2 cellular contexts compared by ENCODE assay signal in the genomic region with DNA sequence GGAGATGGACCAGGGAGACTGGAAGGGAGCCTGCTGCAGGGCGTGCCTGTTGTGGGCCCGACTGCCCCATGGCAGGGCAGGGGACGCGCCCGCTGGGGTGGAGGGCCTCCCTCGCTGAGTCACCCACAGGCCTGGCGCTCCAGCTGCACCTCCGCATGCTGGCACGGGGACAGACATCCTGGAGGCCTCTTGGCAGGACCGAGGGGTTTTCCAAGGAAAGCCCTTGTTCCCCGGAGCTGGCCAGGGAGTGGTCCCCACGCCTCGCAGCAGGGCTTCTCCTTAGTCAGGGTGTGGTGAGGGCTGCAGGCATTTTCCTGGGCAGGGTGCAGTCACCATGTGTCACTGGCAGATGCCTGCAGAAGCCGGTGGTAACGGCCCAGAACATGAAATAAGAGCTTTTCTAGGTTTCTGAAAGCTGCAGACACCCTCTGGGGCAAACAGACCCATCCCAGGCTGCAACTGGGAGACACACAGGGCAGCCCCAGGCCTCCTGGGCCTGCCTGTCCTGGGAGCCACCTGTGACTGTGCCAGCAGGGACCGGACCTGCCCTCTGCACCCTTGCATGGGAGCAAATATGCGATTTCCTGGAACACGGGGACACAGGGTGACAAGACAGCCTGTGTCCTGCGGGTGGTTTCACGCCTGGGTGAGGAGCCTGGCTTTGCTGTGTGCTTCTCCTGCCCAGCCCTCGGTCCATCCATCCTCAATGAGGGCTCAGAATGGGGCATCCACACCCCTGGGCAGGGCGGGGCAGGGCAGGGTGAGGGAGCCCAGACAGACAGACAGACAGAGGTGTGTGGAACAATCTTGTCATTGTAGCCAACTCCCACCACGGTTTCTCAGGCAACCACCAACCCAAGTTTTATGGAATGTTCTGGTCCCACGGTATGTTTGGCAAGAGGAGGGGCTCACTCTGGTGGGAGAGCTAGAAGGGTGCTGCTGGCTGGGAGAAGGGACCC.
TF ChIP-seq lines count a peak whose summit lies in the region.

No MANE protein-coding gene starts in this region.

TF ChIP-seq in A549, 52 proteins besides CTCF, POLR2A, EP300 and RAD21 (continued from another document):
- TF ChIP-seq, protein P1, sequence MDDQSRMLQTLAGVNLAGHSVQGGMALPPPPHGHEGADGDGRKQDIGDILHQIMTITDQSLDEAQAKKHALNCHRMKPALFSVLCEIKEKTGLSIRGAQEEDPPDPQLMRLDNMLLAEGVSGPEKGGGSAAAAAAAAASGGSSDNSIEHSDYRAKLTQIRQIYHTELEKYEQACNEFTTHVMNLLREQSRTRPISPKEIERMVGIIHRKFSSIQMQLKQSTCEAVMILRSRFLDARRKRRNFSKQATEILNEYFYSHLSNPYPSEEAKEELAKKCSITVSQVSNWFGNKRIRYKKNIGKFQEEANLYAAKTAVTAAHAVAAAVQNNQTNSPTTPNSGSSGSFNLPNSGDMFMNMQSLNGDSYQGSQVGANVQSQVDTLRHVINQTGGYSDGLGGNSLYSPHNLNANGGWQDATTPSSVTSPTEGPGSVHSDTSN (IDR thresholded peaks at IDR 0.05) = peak; percentile 63; the same call in 1 of the 2 replicates
- TF ChIP-seq FOXS1 (CRISPR knock-in tag; IDR thresholded peaks at IDR 0.05) = no peak
- TF ChIP-seq NFE2L2 (conservative IDR thresholded peaks at IDR 0.05; ENCODE audit: low read length) = 0 out of 2 replicates have a peak, but pooled peaks have one; percentile 8
- TF ChIP-seq EHMT2 (IDR thresholded peaks at IDR 0.05; ENCODE audit: low read depth) = no peak
- TF ChIP-seq POLR2AphosphoS2 (conservative IDR thresholded peaks at IDR 0.05; ENCODE audit: low read length) = no peak
- no peak for TF ChIP-seq HDAC2 (IDR thresholded peaks at IDR 0.05)
- TF ChIP-seq JUN (IDR thresholded peaks at IDR 0.05) = no peak
- no peak for TF ChIP-seq ESRRA (IDR thresholded peaks at IDR 0.05; ENCODE audit: borderline replicate concordance, low read length)
- TF ChIP-seq KDM5A (IDR thresholded peaks at IDR 0.05) = no peak
- TF ChIP-seq, protein P2, sequence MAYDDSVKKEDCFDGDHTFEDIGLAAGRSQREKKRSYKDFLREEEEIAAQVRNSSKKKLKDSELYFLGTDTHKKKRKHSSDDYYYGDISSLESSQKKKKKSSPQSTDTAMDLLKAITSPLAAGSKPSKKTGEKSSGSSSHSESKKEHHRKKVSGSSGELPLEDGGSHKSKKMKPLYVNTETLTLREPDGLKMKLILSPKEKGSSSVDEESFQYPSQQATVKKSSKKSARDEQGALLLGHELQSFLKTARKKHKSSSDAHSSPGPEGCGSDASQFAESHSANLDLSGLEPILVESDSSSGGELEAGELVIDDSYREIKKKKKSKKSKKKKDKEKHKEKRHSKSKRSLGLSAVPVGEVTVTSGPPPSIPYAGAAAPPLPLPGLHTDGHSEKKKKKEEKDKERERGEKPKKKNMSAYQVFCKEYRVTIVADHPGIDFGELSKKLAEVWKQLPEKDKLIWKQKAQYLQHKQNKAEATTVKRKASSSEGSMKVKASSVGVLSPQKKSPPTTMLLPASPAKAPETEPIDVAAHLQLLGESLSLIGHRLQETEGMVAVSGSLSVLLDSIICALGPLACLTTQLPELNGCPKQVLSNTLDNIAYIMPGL (CRISPR knock-in tag; IDR thresholded peaks at IDR 0.05; ENCODE audit: borderline replicate concordance) = no peak
- TF ChIP-seq, protein P3, sequence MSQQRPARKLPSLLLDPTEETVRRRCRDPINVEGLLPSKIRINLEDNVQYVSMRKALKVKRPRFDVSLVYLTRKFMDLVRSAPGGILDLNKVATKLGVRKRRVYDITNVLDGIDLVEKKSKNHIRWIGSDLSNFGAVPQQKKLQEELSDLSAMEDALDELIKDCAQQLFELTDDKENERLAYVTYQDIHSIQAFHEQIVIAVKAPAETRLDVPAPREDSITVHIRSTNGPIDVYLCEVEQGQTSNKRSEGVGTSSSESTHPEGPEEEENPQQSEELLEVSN (IDR thresholded peaks at IDR 0.05; ENCODE audit: borderline replicate concordance, low read depth) = peak; percentile 56; the same call in 1 of the 2 replicates
- TF ChIP-seq RCOR1 (IDR thresholded peaks at IDR 0.05; ENCODE audit: low read depth, low read length) = no peak
- TF ChIP-seq ZSCAN20 (CRISPR knock-in tag; IDR thresholded peaks at IDR 0.05) = no peak
- no peak for TF ChIP-seq HOXB13 (CRISPR knock-in tag; IDR thresholded peaks at IDR 0.05; ENCODE audit: low read depth)
- TF ChIP-seq, protein P4, sequence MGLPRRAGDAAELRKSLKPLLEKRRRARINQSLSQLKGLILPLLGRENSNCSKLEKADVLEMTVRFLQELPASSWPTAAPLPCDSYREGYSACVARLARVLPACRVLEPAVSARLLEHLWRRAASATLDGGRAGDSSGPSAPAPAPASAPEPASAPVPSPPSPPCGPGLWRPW (IDR thresholded peaks at IDR 0.05) = no peak
- TF ChIP-seq GATA3 (IDR thresholded peaks at IDR 0.05; ENCODE audit: borderline replicate concordance) = peak; percentile 61; the same call in 1 of the 2 replicates
- TF ChIP-seq, protein P5, sequence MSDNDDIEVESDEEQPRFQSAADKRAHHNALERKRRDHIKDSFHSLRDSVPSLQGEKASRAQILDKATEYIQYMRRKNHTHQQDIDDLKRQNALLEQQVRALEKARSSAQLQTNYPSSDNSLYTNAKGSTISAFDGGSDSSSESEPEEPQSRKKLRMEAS (IDR thresholded peaks at IDR 0.05) = peak; percentile 85
- TF ChIP-seq, protein P6, sequence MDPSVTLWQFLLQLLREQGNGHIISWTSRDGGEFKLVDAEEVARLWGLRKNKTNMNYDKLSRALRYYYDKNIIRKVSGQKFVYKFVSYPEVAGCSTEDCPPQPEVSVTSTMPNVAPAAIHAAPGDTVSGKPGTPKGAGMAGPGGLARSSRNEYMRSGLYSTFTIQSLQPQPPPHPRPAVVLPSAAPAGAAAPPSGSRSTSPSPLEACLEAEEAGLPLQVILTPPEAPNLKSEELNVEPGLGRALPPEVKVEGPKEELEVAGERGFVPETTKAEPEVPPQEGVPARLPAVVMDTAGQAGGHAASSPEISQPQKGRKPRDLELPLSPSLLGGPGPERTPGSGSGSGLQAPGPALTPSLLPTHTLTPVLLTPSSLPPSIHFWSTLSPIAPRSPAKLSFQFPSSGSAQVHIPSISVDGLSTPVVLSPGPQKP (IDR thresholded peaks at IDR 0.05; ENCODE audit: low read depth, low read length) = no peak
- TF ChIP-seq FOSL2 (IDR thresholded peaks at IDR 0.05) = 0 out of 2 replicates have a peak, but pooled peaks have one; percentile 11
- TF ChIP-seq FOSL2 (CRISPR knock-in tag; IDR thresholded peaks at IDR 0.05) = peak; percentile 80
- TF ChIP-seq MAFK (IDR thresholded peaks at IDR 0.05; ENCODE audit: partially characterized antibody) = peak; percentile 12
- TF ChIP-seq NR3C1 (IDR thresholded peaks at IDR 0.05) = no peak

TF ChIP-seq in HCT116, 20 proteins besides CTCF, POLR2A, EP300 and RAD21 (continued from another document):
- TF ChIP-seq, protein P7, sequence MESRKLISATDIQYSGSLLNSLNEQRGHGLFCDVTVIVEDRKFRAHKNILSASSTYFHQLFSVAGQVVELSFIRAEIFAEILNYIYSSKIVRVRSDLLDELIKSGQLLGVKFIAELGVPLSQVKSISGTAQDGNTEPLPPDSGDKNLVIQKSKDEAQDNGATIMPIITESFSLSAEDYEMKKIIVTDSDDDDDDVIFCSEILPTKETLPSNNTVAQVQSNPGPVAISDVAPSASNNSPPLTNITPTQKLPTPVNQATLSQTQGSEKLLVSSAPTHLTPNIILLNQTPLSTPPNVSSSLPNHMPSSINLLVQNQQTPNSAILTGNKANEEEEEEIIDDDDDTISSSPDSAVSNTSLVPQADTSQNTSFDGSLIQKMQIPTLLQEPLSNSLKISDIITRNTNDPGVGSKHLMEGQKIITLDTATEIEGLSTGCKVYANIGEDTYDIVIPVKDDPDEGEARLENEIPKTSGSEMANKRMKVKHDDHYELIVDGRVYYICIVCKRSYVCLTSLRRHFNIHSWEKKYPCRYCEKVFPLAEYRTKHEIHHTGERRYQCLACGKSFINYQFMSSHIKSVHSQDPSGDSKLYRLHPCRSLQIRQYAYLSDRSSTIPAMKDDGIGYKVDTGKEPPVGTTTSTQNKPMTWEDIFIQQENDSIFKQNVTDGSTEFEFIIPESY (IDR thresholded peaks at IDR 0.05; ENCODE audit: extremely low read depth, insufficient replicate concordance, low read length) = peak; percentile 32
- TF ChIP-seq TCF7L2 (IDR thresholded peaks at IDR 0.05; ENCODE audit: borderline replicate concordance, extremely low read depth, insufficient read depth, insufficient read length) = peak; percentile 10
- no peak for TF ChIP-seq CEBPB (IDR thresholded peaks at IDR 0.05; ENCODE audit: low read depth)
- no peak for TF ChIP-seq ELF1 (IDR thresholded peaks at IDR 0.05; ENCODE audit: borderline replicate concordance, low read depth)
- TF ChIP-seq, protein P5 (IDR thresholded peaks at IDR 0.05) = peak; percentile 90
- no peak; the same call in 1 of the 2 replicates for TF ChIP-seq SRF (IDR thresholded peaks at IDR 0.05; ENCODE audit: low read depth)
- TF ChIP-seq ZFX (IDR thresholded peaks at IDR 0.05) = peak; percentile 39; the same call in 1 of the 2 replicates
- no peak for TF ChIP-seq ZNF274 (IDR thresholded peaks at IDR 0.05; ENCODE audit: low read depth, low read length)
- TF ChIP-seq EZH2 (IDR thresholded peaks at IDR 0.05) = no peak
- TF ChIP-seq SP1 (IDR thresholded peaks at IDR 0.05; ENCODE audit: low read depth) = peak; percentile 83
- TF ChIP-seq SIN3A (IDR thresholded peaks at IDR 0.05; ENCODE audit: low read depth) = peak; percentile 97
- TF ChIP-seq FOSL1 (IDR thresholded peaks at IDR 0.05; ENCODE audit: low read depth) = peak; percentile 77
- TF ChIP-seq, protein P8, sequence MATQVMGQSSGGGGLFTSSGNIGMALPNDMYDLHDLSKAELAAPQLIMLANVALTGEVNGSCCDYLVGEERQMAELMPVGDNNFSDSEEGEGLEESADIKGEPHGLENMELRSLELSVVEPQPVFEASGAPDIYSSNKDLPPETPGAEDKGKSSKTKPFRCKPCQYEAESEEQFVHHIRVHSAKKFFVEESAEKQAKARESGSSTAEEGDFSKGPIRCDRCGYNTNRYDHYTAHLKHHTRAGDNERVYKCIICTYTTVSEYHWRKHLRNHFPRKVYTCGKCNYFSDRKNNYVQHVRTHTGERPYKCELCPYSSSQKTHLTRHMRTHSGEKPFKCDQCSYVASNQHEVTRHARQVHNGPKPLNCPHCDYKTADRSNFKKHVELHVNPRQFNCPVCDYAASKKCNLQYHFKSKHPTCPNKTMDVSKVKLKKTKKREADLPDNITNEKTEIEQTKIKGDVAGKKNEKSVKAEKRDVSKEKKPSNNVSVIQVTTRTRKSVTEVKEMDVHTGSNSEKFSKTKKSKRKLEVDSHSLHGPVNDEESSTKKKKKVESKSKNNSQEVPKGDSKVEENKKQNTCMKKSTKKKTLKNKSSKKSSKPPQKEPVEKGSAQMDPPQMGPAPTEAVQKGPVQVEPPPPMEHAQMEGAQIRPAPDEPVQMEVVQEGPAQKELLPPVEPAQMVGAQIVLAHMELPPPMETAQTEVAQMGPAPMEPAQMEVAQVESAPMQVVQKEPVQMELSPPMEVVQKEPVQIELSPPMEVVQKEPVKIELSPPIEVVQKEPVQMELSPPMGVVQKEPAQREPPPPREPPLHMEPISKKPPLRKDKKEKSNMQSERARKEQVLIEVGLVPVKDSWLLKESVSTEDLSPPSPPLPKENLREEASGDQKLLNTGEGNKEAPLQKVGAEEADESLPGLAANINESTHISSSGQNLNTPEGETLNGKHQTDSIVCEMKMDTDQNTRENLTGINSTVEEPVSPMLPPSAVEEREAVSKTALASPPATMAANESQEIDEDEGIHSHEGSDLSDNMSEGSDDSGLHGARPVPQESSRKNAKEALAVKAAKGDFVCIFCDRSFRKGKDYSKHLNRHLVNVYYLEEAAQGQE (IDR thresholded peaks at IDR 0.05; ENCODE audit: low read depth) = no peak
- peak; percentile 92 for TF ChIP-seq CBX3 (IDR thresholded peaks at IDR 0.05; ENCODE audit: low read depth)
